Comparison of ENCODE assay signal across 9 cellular contexts in genomic region chr10:3887404-3887803, GRCh38.
DNase-seq lines count a peak whose midpoint lies in the region; ATAC-seq and TF ChIP-seq lines count a peak whose summit lies in the region.
"Had no signal": no experiment of that assay in that cellular context is flagged by ENCODE, and none has a peak within 500 bp of the region (broad histone marks: within the 10 kb centered on the region; RNA-seq: fewer than 3 reads in every experiment).

No MANE protein-coding gene starts in this region.

- H3K27ac ChIP-seq in mammary epithelial cell (ENCODE audit: insufficient read depth, low read depth, low read length): peak overlapping the region; percentile 96
- H3K27ac ChIP-seq in naive thymus-derived CD4-positive, alpha-beta T cell (ENCODE audit: low read depth, low read length): no peak overlapping the region

- peak overlapping the region; percentile 95 for H3K27ac Mint-ChIP-seq in HFFc6
- peak overlapping the region in 2 of 9 donors; percentile 17 to 84 for H3K27ac Mint-ChIP-seq in naive thymus-derived CD4-positive, alpha-beta T cell
- no peak overlapping the region for H3K27ac Mint-ChIP-seq in T-helper 2 cell treated with Interferon-gamma antibody and Interleukin-4, amounts not matched to agents 5 μg/mL and 100 μg/mL, for 36 hours

- H4K20me1 ChIP-seq in mammary epithelial cell (ENCODE audit: insufficient read depth, low read length): no peaks in the 10 kb centered on the region

- no peak for TF ChIP-seq POLR2A in GM18505 (IDR thresholded peaks at IDR 0.05; ENCODE audit: borderline replicate concordance, extremely low read depth, insufficient read depth, insufficient read length)

- no peaks in the 10 kb centered on the region for H3K9me3 Mint-ChIP-seq in HFFc6
- no peaks in the 10 kb centered on the region for H3K9me3 Mint-ChIP-seq in naive thymus-derived CD4-positive, alpha-beta T cell
- no peaks in the 10 kb centered on the region for H3K9me3 Mint-ChIP-seq in T-helper 2 cell treated with Interferon-gamma antibody and Interleukin-4, amounts not matched to agents 5 μg/mL and 100 μg/mL, for 36 hours
- H3K9me3 Mint-ChIP-seq: immature natural killer cell had no signal

- POLR2A ChIA-PET in naive thymus-derived CD4-positive, alpha-beta T cell (lab: Charles Lee): interaction anchor here (0.6 to 2.8 kb wide), 3 partner anchors 24 to 102 kb away, joined by 3 to 13 read pairs (median 3); partner anchors contain the start of gene KLF6
- POLR2A ChIA-PET in HEK293T (lab: Yijun Ruan, JAX): interaction anchor here (3.3 kb wide), 1 partner anchor 103 kb away, joined by 39 read pairs; the partner anchor contains the start of gene KLF6

- DNase-seq in AG10803 (ENCODE audit: low read depth) (peak; percentile 33), HFFc6 (no peak), mammary epithelial cell (no peak), HEK293T (ENCODE audit: extremely low spot score) (no peak)
- no peak for DNase-seq in naive thymus-derived CD4-positive, alpha-beta T cell
- DNase-seq in stimulated activated CD4-positive, alpha-beta T cell treated with anti-CD3 and anti-CD28 coated beads, Interleukin-2, amount 100 ng/mL, for 48 hours: no peak
- DNase-seq in T-helper 2 cell treated with Interferon-gamma antibody and Interleukin-4, amounts not matched to agents 5 μg/mL and 100 μg/mL, for 36 hours (ENCODE audit: low spot score): no peak

- H3K27me3 Mint-ChIP-seq in HFFc6 (ENCODE audit: insufficient read depth): peaks cover 2% of the 10 kb centered on the region; the same call in 1 of the 2 replicates
- H3K27me3 Mint-ChIP-seq in naive thymus-derived CD4-positive, alpha-beta T cell: peaks cover 0 to 5% (median 0%) of the 10 kb centered on the region in 5 donors
- no peaks in the 10 kb centered on the region for H3K27me3 Mint-ChIP-seq in T-helper 2 cell treated with Interferon-gamma antibody and Interleukin-4, amounts not matched to agents 5 μg/mL and 100 μg/mL, for 36 hours (ENCODE audit: low read depth)

- CTCF ChIA-PET in mammary epithelial cell (lab: Charles Lee; ENCODE audit: low non-redundant PET): no interaction called here
- CTCF ChIA-PET in naive thymus-derived CD4-positive, alpha-beta T cell (lab: Charles Lee): no interaction called here
- CTCF ChIA-PET in HEK293T (lab: Yijun Ruan, JAX): no interaction called here

- no peaks in the 10 kb centered on the region for H3K79me2 ChIP-seq in mammary epithelial cell (ENCODE audit: insufficient read depth, low read length)

- H3K4me2 ChIP-seq in mammary epithelial cell (ENCODE audit: insufficient read depth, low read depth, low read length): peak overlapping the region; percentile 5

- ATAC-seq in naive thymus-derived CD4-positive, alpha-beta T cell: peak; percentile 22
- no peak for ATAC-seq in GM18505 (IDR thresholded peaks at IDR 0.05; ENCODE audit: unreplicated experiment)

- in situ Hi-C loops in mammary epithelial cell (cut with MboI; ENCODE audit: low sequenced_read_pairs in 2 of 2): no loop called here

- dilution Hi-C loops in mammary epithelial cell (cut with HindIII; ENCODE audit: low sequenced_read_pairs): no loop called here

- intact Hi-C loops in mammary epithelial cell (cut with micrococcal nuclease): no loop called here
- intact Hi-C loops in naive thymus-derived CD4-positive, alpha-beta T cell (cut with micrococcal nuclease): no loop called here

- no peaks in the 10 kb centered on the region for H3K36me3 ChIP-seq in mammary epithelial cell (ENCODE audit: insufficient read depth, low read length)
- H3K36me3 ChIP-seq in naive thymus-derived CD4-positive, alpha-beta T cell (ENCODE audit: control insufficient read depth in 2 of 3, insufficient read depth in 3 of 3, low read length in 3 of 3): no peaks in the 10 kb centered on the region

- H3K9ac ChIP-seq in mammary epithelial cell (ENCODE audit: insufficient read depth, low read length): peak overlapping the region; percentile 80

- H3K36me3 Mint-ChIP-seq in HFFc6 (ENCODE audit: low read depth): no peaks in the 10 kb centered on the region; the same call in 1 of the 2 replicates
- no peaks in the 10 kb centered on the region for H3K36me3 Mint-ChIP-seq in naive thymus-derived CD4-positive, alpha-beta T cell
- H3K36me3 Mint-ChIP-seq in T-helper 2 cell treated with Interferon-gamma antibody and Interleukin-4, amounts not matched to agents 5 μg/mL and 100 μg/mL, for 36 hours (ENCODE audit: low read depth): no peaks in the 10 kb centered on the region
- H3K36me3 Mint-ChIP-seq: immature natural killer cell had no signal

- peak overlapping the region; percentile 68 for H3K4me3 Mint-ChIP-seq in HFFc6
- H3K4me3 Mint-ChIP-seq in naive thymus-derived CD4-positive, alpha-beta T cell: no peak overlapping the region
- no peak overlapping the region for H3K4me3 Mint-ChIP-seq in T-helper 2 cell treated with Interferon-gamma antibody and Interleukin-4, amounts not matched to agents 5 μg/mL and 100 μg/mL, for 36 hours

- no peaks in the 10 kb centered on the region for H3K9me3 ChIP-seq in mammary epithelial cell (replicated peaks; ENCODE audit: insufficient read depth, low read length)
- H3K9me3 ChIP-seq in naive thymus-derived CD4-positive, alpha-beta T cell (ENCODE audit: control insufficient read depth in 2 of 3, low read length in 3 of 3): no peaks in the 10 kb centered on the region

- H3K4me3 ChIP-seq in AG10803 (ENCODE audit: low read length): no peak overlapping the region
- no peak overlapping the region for H3K4me3 ChIP-seq in mammary epithelial cell (replicated peaks in 1 of 3; ENCODE audit: insufficient read depth in 1 of 3, low read depth in 2 of 3, low read length in 3 of 3)
- no peak overlapping the region for H3K4me3 ChIP-seq in naive thymus-derived CD4-positive, alpha-beta T cell (ENCODE audit: low read length)

- TF ChIP-seq CTCF in AG10803 (conservative IDR thresholded peaks at IDR 0.05; ENCODE audit: low read length) (no peak), HFFc6 (IDR thresholded peaks at IDR 0.05) (no peak), mammary epithelial cell (conservative IDR thresholded peaks at IDR 0.05 in 1 of 2, IDR thresholded peaks at IDR 0.05 in 1 of 2; ENCODE audit: extremely low read depth in 1 of 2, insufficient read depth in 1 of 2, low read depth in 1 of 2, low read length in 2 of 2) (no peak)

- 86% methylated on average over 7 of the region's 7 CpGs for WGBS in mammary epithelial cell (ENCODE audit: low coverage, missing lambda C conversion rate)

- H3K4me1 Mint-ChIP-seq in HFFc6 (ENCODE audit: low read depth): peaks cover 68% of the 10 kb centered on the region
- peaks cover 4 to 38% (median 6%) of the 10 kb centered on the region in 7 donors for H3K4me1 Mint-ChIP-seq in naive thymus-derived CD4-positive, alpha-beta T cell
- peaks cover 13% of the 10 kb centered on the region for H3K4me1 Mint-ChIP-seq in T-helper 2 cell treated with Interferon-gamma antibody and Interleukin-4, amounts not matched to agents 5 μg/mL and 100 μg/mL, for 36 hours (ENCODE audit: low read depth)

- H3K27me3 ChIP-seq in mammary epithelial cell (ENCODE audit: insufficient read depth, low read length): no peaks in the 10 kb centered on the region
- no peaks in the 10 kb centered on the region for H3K27me3 ChIP-seq in naive thymus-derived CD4-positive, alpha-beta T cell (ENCODE audit: control insufficient read depth in 2 of 2, insufficient read depth in 2 of 2, low read length in 2 of 2)

- TSS peak; percentile 91 for BruUV-seq in mammary epithelial cell (replicated peaks; lab: Mats Ljungman, UMichigan)

- H3K4me1 ChIP-seq in mammary epithelial cell (ENCODE audit: insufficient read depth, low read length): peaks cover 37% of the 10 kb centered on the region
- peaks cover 0 to 26% of the 10 kb centered on the region in 2 donors for H3K4me1 ChIP-seq in naive thymus-derived CD4-positive, alpha-beta T cell (ENCODE audit: control insufficient read depth in 2 of 2, insufficient read depth in 2 of 2, low read length in 2 of 2)

- H2AFZ ChIP-seq in mammary epithelial cell (ENCODE audit: low read depth, low read length): peak overlapping the region; percentile 28

TF ChIP-seq in HEK293T, 16 proteins besides CTCF, POLR2A, EP300 and RAD21:
- no peak for TF ChIP-seq LEF1 (IDR thresholded peaks at IDR 0.05; ENCODE audit: borderline replicate concordance)
